In the genomic region with DNA sequence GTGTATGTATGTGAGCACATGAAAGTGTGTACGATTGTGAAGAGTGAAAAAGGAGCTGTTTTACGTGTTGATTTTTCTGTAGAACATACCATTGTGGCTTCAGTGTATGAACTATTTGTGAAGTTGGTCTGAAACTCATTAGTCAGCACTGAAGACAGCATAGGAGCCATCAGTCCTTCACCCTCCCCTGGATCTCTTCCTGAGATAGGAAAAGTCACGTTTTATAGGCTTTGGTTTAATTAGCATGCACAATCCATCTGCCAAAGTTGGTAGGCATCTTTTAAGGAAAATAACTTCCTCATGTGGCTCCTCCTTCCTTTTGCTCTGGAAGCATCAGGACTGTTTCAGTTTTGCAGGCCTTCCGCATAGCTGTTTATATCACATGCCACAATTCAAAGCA, we compare ENCODE assay signal across 17 cellular contexts. TPM values are rescaled to one million over a fixed set of nuclear protein-coding genes. Genes with fewer than 3 reads are reported as not detected.
DNase-seq lines count a peak whose midpoint lies in the region; ATAC-seq and TF ChIP-seq lines count a peak whose summit lies in the region.
"Had no signal": no experiment of that assay in that cellular context is flagged by ENCODE, and none has a peak within 500 bp of the region (broad histone marks: within the 10 kb centered on the region; RNA-seq: fewer than 3 reads in every experiment).

No MANE protein-coding gene starts in this region.

- H3K36me3 ChIP-seq in A673 (ENCODE audit: insufficient read depth, low read length, poor library complexity, severe bottlenecking) = peaks cover 27% of the 10 kb centered on the region

- DNase-seq in A673 (ENCODE audit: low spot score) (no peak), EH (ENCODE audit: low read depth) (peak; percentile 77), fibroblast of gingiva (ENCODE audit: low read depth) (peak; percentile 12), kidney glomerular epithelial cell (lab: John Stamatoyannopoulos, UW) (no peak), COR-L47 (lab: John Stamatoyannopoulos, UW) (no peak)
- DNase-seq: C1 segment of cervical spinal cord, Caco-2, Kasumi-1, MM.1S, NCI-H1105, NCI-H1694, NCI-H2107, NCI-H2227 treated with DMSO at 0.1 percent for 48 hours, NCI-H524 had no signal

- H3K4me3 ChIP-seq in A673 (ENCODE audit: low read depth, low read length, poor library complexity, severe bottlenecking) = no peak overlapping the region

- H3K27ac ChIP-seq in 22Rv1 (peak overlapping the region; percentile 97; the same call in 1 of the 2 replicates), A673 (ENCODE audit: low read depth, low read length, poor library complexity, severe bottlenecking) (peak overlapping the region; percentile 3)

- POLR2A ChIA-PET in A673 (lab: Charles Lee; ENCODE audit: low non-redundant PET) = no interaction called here

- CTCF ChIA-PET in A673 (lab: Charles Lee) = no interaction called here

- BruUV-seq in A673 (replicated peaks; lab: Mats Ljungman, UMichigan) = no TSS peak

- no peak for ATAC-seq in GM21367 (IDR thresholded peaks at IDR 0.05; ENCODE audit: unreplicated experiment)
- ATAC-seq: Panc1 had no signal

- intact Hi-C loops in A673 (cut with micrococcal nuclease; ENCODE audit: unreplicated experiment) = no loop called here

- no peaks in the 10 kb centered on the region for H3K4me1 ChIP-seq in A673 (ENCODE audit: insufficient read depth, low read length, poor library complexity, severe bottlenecking)

- no peaks in the 10 kb centered on the region for H3K27me3 ChIP-seq in A673 (replicated peaks; ENCODE audit: insufficient read depth, low read depth, low read length, poor library complexity)

- H3K9me3 ChIP-seq in A673 (ENCODE audit: low read depth, low read length, poor library complexity, severe bottlenecking) = no peaks in the 10 kb centered on the region
- H3K9me3 ChIP-seq: Caco-2 had no signal

- TF ChIP-seq CTCF in 22Rv1 (IDR thresholded peaks at IDR 0.05) (no peak), A673 (conservative IDR thresholded peaks at IDR 0.05; ENCODE audit: low read depth, low read length) (no peak)

RNA-seq across cellular contexts. Expression of gene RABIF, which starts 1.4 kb away (rescaled TPM):
- 11.1 and 12.2 TPM in 2 replicates for total RNA-seq in A673 (2021)

RNA-seq across cellular contexts. Expression of gene KLHL12, which starts 36.6 kb away (rescaled TPM):
- 17.8 and 22.9 TPM in 2 replicates for total RNA-seq in A673 (2021)

Comparison
In these comparisons a context has a peak if more than half of its experiments do, and no peak if none do; other contexts are left out.
1. DNase-seq: peak in EH (single experiment) and fibroblast of gingiva (single experiment); none in A673 (single experiment), kidney glomerular epithelial cell (single experiment) and COR-L47 (single experiment).